Comparison of ENCODE assay signal across 2 cellular contexts in genomic region chr17:74776990-74777389, GRCh38.
TF ChIP-seq lines count a peak whose summit lies in the region.

No MANE protein-coding gene starts in this region.

TF ChIP-seq in SK-N-SH, 30 proteins besides CTCF, POLR2A, EP300 and RAD21 (continued from another document):
- no peak for TF ChIP-seq GATA2 (CRISPR knock-in tag; IDR thresholded peaks at IDR 0.05)
- no peak for TF ChIP-seq MEF2A (IDR thresholded peaks at IDR 0.05; ENCODE audit: borderline replicate concordance, low read depth)
- no peak for TF ChIP-seq SMC3 (IDR thresholded peaks at IDR 0.05; ENCODE audit: low read depth, low read length)
- TF ChIP-seq MXI1 (IDR thresholded peaks at IDR 0.05; ENCODE audit: low read depth, low read length) = no peak
- TF ChIP-seq TCF12 (IDR thresholded peaks at IDR 0.05) = no peak
- TF ChIP-seq FOSL2 (IDR thresholded peaks at IDR 0.05; ENCODE audit: borderline replicate concordance, low read depth) = no peak
- TF ChIP-seq, protein P1, sequence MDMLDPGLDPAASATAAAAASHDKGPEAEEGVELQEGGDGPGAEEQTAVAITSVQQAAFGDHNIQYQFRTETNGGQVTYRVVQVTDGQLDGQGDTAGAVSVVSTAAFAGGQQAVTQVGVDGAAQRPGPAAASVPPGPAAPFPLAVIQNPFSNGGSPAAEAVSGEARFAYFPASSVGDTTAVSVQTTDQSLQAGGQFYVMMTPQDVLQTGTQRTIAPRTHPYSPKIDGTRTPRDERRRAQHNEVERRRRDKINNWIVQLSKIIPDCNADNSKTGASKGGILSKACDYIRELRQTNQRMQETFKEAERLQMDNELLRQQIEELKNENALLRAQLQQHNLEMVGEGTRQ (IDR thresholded peaks at IDR 0.05; ENCODE audit: borderline replicate concordance, low read depth, low read length) = no peak
- TF ChIP-seq PBX3 (IDR thresholded peaks at IDR 0.05) = no peak
- TF ChIP-seq GABPA (IDR thresholded peaks at IDR 0.05; ENCODE audit: low read depth) = no peak
- no peak for TF ChIP-seq JUND (IDR thresholded peaks at IDR 0.05)
- no peak for TF ChIP-seq RFX5 (IDR thresholded peaks at IDR 0.05; ENCODE audit: low read length)
- no peak for TF ChIP-seq NFIC (IDR thresholded peaks at IDR 0.05; ENCODE audit: borderline replicate concordance)
- TF ChIP-seq TAF1 (IDR thresholded peaks at IDR 0.05; ENCODE audit: borderline replicate concordance, low read depth, low read length) = no peak
- TF ChIP-seq YY1 (IDR thresholded peaks at IDR 0.05; ENCODE audit: low read depth) = no peak

TF ChIP-seq in SK-N-SH treated with all-trans-retinoic acid at 6 μM for 48 hours, 23 proteins besides CTCF, POLR2A, EP300 and RAD21 (continued from another document):
- TF ChIP-seq, protein P2, sequence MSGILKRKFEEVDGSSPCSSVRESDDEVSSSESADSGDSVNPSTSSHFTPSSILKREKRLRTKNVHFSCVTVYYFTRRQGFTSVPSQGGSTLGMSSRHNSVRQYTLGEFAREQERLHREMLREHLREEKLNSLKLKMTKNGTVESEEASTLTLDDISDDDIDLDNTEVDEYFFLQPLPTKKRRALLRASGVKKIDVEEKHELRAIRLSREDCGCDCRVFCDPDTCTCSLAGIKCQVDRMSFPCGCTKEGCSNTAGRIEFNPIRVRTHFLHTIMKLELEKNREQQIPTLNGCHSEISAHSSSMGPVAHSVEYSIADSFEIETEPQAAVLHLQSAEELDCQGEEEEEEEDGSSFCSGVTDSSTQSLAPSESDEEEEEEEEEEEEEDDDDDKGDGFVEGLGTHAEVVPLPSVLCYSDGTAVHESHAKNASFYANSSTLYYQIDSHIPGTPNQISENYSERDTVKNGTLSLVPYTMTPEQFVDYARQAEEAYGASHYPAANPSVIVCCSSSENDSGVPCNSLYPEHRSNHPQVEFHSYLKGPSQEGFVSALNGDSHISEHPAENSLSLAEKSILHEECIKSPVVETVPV (CRISPR knock-in tag; IDR thresholded peaks at IDR 0.05) = no peak
- TF ChIP-seq ZNF8 (CRISPR knock-in tag; IDR thresholded peaks at IDR 0.05) = no peak
- TF ChIP-seq ZNF565 (CRISPR knock-in tag; conservative IDR thresholded peaks at IDR 0.05; ENCODE audit: low read depth) = no peak
- TF ChIP-seq, protein P3, sequence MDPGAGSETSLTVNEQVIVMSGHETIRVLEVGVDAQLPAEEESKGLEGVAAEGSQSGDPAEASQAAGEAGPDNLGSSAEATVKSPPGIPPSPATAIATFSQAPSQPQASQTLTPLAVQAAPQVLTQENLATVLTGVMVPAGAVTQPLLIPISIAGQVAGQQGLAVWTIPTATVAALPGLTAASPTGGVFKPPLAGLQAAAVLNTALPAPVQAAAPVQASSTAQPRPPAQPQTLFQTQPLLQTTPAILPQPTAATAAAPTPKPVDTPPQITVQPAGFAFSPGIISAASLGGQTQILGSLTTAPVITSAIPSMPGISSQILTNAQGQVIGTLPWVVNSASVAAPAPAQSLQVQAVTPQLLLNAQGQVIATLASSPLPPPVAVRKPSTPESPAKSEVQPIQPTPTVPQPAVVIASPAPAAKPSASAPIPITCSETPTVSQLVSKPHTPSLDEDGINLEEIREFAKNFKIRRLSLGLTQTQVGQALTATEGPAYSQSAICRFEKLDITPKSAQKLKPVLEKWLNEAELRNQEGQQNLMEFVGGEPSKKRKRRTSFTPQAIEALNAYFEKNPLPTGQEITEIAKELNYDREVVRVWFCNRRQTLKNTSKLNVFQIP (CRISPR knock-in tag; IDR thresholded peaks at IDR 0.05; ENCODE audit: borderline replicate concordance, low read depth) = no peak
